ENCODE assay signal across 5 cellular contexts in genomic region chr16:2577044-2577443, GRCh38. TPM values are rescaled to one million over a fixed set of nuclear protein-coding genes. Genes with fewer than 3 reads are reported as not detected.
"Had no signal": no experiment of that assay in that cellular context is flagged by ENCODE, and none has a peak within 500 bp of the region (broad histone marks: within the 10 kb centered on the region; RNA-seq: fewer than 3 reads in every experiment).

No MANE protein-coding gene starts in this region.

RNA-seq across cellular contexts. Expression of gene CEMP1, which starts 45.8 kb away (rescaled TPM):
- total RNA-seq: GM23248, H1, H7, H9, HFFc6 had no signal
- polyA plus RNA-seq: H1 had no signal
